10 cellular contexts compared by ENCODE assay signal in the genomic region with DNA sequence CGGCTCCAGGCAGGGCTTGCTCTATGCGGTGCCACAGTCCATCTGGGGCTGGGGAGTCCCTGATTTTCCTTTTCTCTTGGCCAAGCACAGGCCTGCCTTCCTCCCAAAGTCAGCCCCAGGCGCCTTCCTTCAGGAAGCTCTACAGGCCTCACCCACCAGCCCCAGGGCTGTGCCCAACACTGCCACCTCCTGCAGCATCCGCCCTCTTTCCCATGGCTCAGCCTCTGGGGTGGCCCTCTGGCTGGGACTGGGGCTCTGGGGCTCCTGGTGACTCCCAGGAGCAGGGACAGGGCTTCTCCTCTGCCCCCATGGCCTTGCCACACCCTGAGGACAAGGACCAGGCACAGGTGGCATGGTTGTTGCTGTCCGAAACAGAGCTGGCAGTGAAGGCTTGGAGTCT. TPM values are rescaled to one million over a fixed set of nuclear protein-coding genes. Genes with fewer than 3 reads are reported as not detected.
DNase-seq lines count a peak whose midpoint lies in the region; ATAC-seq and TF ChIP-seq lines count a peak whose summit lies in the region.
"Had no signal": no experiment of that assay in that cellular context is flagged by ENCODE, and none has a peak within 500 bp of the region (broad histone marks: within the 10 kb centered on the region; RNA-seq: fewer than 3 reads in every experiment).

No MANE protein-coding gene starts in this region.

- H3K27me3 ChIP-seq in esophagus (ENCODE audit: control insufficient read depth in 1 of 2, insufficient read depth in 2 of 2, low read length in 2 of 2) = no peaks in the 10 kb centered on the region
- H3K27me3 ChIP-seq in uterus = peaks cover 7 to 8% of the 10 kb centered on the region in 2 donors

- peaks cover 70% of the 10 kb centered on the region for H3K27me3 Mint-ChIP-seq in nephron progenitor cell (ENCODE audit: low read depth, poor library complexity)

- WGBS in esophagus, 2 donors = 40 to 57% methylated on average over 5 of the region's 5 CpGs

- no peaks in the 10 kb centered on the region for H3K36me3 Mint-ChIP-seq in nephron progenitor cell (ENCODE audit: low read depth)

- H3K27ac Mint-ChIP-seq in nephron progenitor cell = no peak overlapping the region

- H3K4me3 Mint-ChIP-seq in nephron progenitor cell = peak overlapping the region; percentile 36

- ATAC-seq in Right ventricle myocardium inferior (no peak), GM19455 (IDR thresholded peaks at IDR 0.05; ENCODE audit: unreplicated experiment) (no peak), GM18498 (IDR thresholded peaks at IDR 0.05; ENCODE audit: unreplicated experiment) (no peak)

- intact Hi-C loops in Right ventricle myocardium inferior (cut with DNase I) (no loop called here), cardiac septum (cut with DNase I) (no loop called here), uterus (cut with DNase I; ENCODE audit: low total_unique reads) (no loop called here)

- H3K36me3 ChIP-seq in esophagus (ENCODE audit: control insufficient read depth in 2 of 2, insufficient read depth in 2 of 2, low read length in 1 of 2) (peaks cover 0 to 19% of the 10 kb centered on the region in 2 donors), uterus (no peaks in the 10 kb centered on the region)

- peaks cover 0 to 6% of the 10 kb centered on the region in 2 donors for H3K9me3 ChIP-seq in esophagus (ENCODE audit: control insufficient read depth in 2 of 2, insufficient read depth in 1 of 2, low read depth in 1 of 2, low read length in 1 of 2)
- H3K9me3 ChIP-seq in uterus = no peaks in the 10 kb centered on the region

- H3K27ac ChIP-seq in esophagus (ENCODE audit: low read depth in 2 of 2, low read length in 1 of 2) (peak overlapping the region; percentile 75 to 93), uterus (peak overlapping the region; percentile 52 to 58)

- peak; percentile 34 for DNase-seq in Right ventricle myocardium inferior (ENCODE audit: missing footprints)
- DNase-seq in cardiac septum (ENCODE audit: low spot score) = no peak
- no peak for DNase-seq in nephron progenitor cell
- no peak for DNase-seq in uterus
- no peak for DNase-seq in cortex of kidney (lab: John Stamatoyannopoulos, UW)
- DNase-seq: AML-193, NCI-H2029 treated with DMSO at 0.1 percent for 48 hours had no signal

- no peaks in the 10 kb centered on the region for H3K9me3 Mint-ChIP-seq in nephron progenitor cell

- no peak for TF ChIP-seq POLR2A in uterus (IDR thresholded peaks at IDR 0.05)

- peak overlapping the region; percentile 51 to 87 for H3K4me3 ChIP-seq in esophagus (ENCODE audit: low read depth in 1 of 2, low read length in 2 of 2)
- peak overlapping the region in 1 of 2 donors; percentile 29 for H3K4me3 ChIP-seq in uterus

- no peaks in the 10 kb centered on the region for H3K4me1 Mint-ChIP-seq in nephron progenitor cell

- peaks cover 0 to 31% of the 10 kb centered on the region in 2 donors for H3K4me1 ChIP-seq in esophagus (ENCODE audit: control insufficient read depth in 2 of 2, insufficient read depth in 2 of 2, low read length in 1 of 2)
- peaks cover 0 to 10% of the 10 kb centered on the region in 2 donors for H3K4me1 ChIP-seq in uterus

- no peak for TF ChIP-seq CTCF in nephron progenitor cell (IDR thresholded peaks at IDR 0.05)
- no peak for TF ChIP-seq CTCF in uterus (IDR thresholded peaks at IDR 0.05)

RNA-seq across cellular contexts. Expression of a gene that starts 0.8 kb away (rescaled TPM):
- total RNA-seq in Right ventricle myocardium inferior (7.5 TPM), cardiac septum (5.7 TPM), uterus (100 to 1,000 TPM in 1 of 4 donors, 10 to 100 TPM in 3; 38.0 to 100 (median 62.3) TPM)
- polyA plus RNA-seq in esophagus = 10 to 100 TPM; 48.4 to 63.2 TPM

RNA-seq across cellular contexts. Expression of a gene that starts 42.9 kb away (rescaled TPM):
- total RNA-seq in Right ventricle myocardium inferior (23.8 TPM), cardiac septum (11.5 TPM), uterus (10 to 100 TPM in 3 of 4 donors, not detected in 1; 19.4 to 37.1 (median 35.6) TPM)
- 10 to 100 TPM; 27.9 to 29.5 TPM for polyA plus RNA-seq in esophagus

RNA-seq across cellular contexts. Expression of a gene that starts 54.9 kb away (rescaled TPM):
- total RNA-seq in Right ventricle myocardium inferior (47.4 TPM), cardiac septum (47.2 TPM), uterus (10 to 100 TPM; 14.1 to 87.7 (median 64.7) TPM)
- 10 to 100 TPM; 63.4 to 68.4 TPM for polyA plus RNA-seq in esophagus

RNA-seq across cellular contexts. Expression of a gene that starts 55.1 kb away (rescaled TPM):
- total RNA-seq in Right ventricle myocardium inferior (15.9 TPM), cardiac septum (11.3 TPM), uterus (10 to 100 TPM in 2 of 4 donors, 1 to 10 TPM in 1, under 1 TPM in 1; 0.59 to 22.7 (median 11.9) TPM)
- 100 to 1,000 TPM in 1 of 2 donors, 10 to 100 TPM in 1; 46.9 to 136 TPM for polyA plus RNA-seq in esophagus
